ENCODE assay signal across 19 cellular contexts in genomic region chrX:133661962-133662839, GRCh38.
"Had no signal": no experiment of that assay in that cellular context is flagged by ENCODE, and none has a peak within 500 bp of the region (broad histone marks: within the 10 kb centered on the region; RNA-seq: fewer than 3 reads in every experiment).

No MANE protein-coding gene starts in this region.

- H3K9me3 ChIP-seq: neutrophil, tibial artery had no signal

- H3K4me1 ChIP-seq: parathyroid adenoma, tibial artery had no signal

- H3K4me3 ChIP-seq: lung, tibial artery had no signal

- DNase-seq: activated CD4-positive, alpha-beta memory T cell treated with anti-CD3 and anti-CD28 coated beads, Interleukin-2, amount 10 ng/mL, durations not matched to agents 7 days and 5 days; activated CD4-positive, alpha-beta T cell treated with anti-CD3 and anti-CD28 coated beads for 48 hours; activated CD4-positive, CD25-positive, alpha-beta regulatory T cell; activated CD8-positive, alpha-beta memory T cell treated with anti-CD3 and anti-CD28 coated beads, Interleukin-2, amount 10 ng/mL, durations not matched to agents 7 days and 5 days; activated naive CD4-positive, alpha-beta T cell treated with Interleukin-2 at 50 U/mL for 16 hours; activated naive CD8-positive, alpha-beta T cell treated with anti-CD3 and anti-CD28 coated beads, Interleukin-2, amount 10 ng/mL, durations not matched to agents 7 days and 5 days; cerebellar nuclear complex; cortex of kidney; effector CD4-positive, alpha-beta T cell; stimulated activated CD8-positive, alpha-beta memory T cell treated with anti-CD3 and anti-CD28 coated beads, Interleukin-4, amount 100 ng/mL, for 48 hours; stimulated activated naive CD4-positive, alpha-beta T cell; tibial artery had no signal

- H3K4me3 Mint-ChIP-seq: activated CD4-positive, alpha-beta memory T cell treated with anti-CD3 and anti-CD28 coated beads, Interleukin-2, amount 10 ng/mL, durations not matched to agents 7 days and 5 days; activated CD8-positive, alpha-beta memory T cell treated with anti-CD3 and anti-CD28 coated beads, Interleukin-2, amount 10 ng/mL, durations not matched to agents 7 days and 5 days; activated naive CD8-positive, alpha-beta T cell treated with anti-CD3 and anti-CD28 coated beads, Interleukin-2, amount 10 ng/mL, durations not matched to agents 7 days and 5 days; activated T-helper 17 cell treated with anti-CD3 and anti-CD28 coated beads, Interleukin-2, amount 50 U/mL, for 72 hours; mesothelial cell of epicardium; natural killer cell treated with Interleukin-12 subunit alpha and Interleukin-12 subunit beta and Interleukin-15 and Interleukin-18, amount 100 ng/mL, for 72 hours; T-helper 2 cell treated with Interferon-gamma antibody and Interleukin-4, amounts not matched to agents 5 μg/mL and 100 μg/mL, for 36 hours had no signal

- H3K9me3 Mint-ChIP-seq: activated CD4-positive, alpha-beta memory T cell treated with anti-CD3 and anti-CD28 coated beads, Interleukin-2, amount 10 ng/mL, durations not matched to agents 7 days and 5 days; activated naive CD8-positive, alpha-beta T cell treated with anti-CD3 and anti-CD28 coated beads, Interleukin-2, amount 10 ng/mL, durations not matched to agents 7 days and 5 days; activated T-helper 17 cell treated with anti-CD3 and anti-CD28 coated beads, Interleukin-2, amount 50 U/mL, for 72 hours; mesothelial cell of epicardium; natural killer cell treated with Interleukin-12 subunit alpha and Interleukin-12 subunit beta and Interleukin-15 and Interleukin-18, amount 100 ng/mL, for 72 hours; T-helper 2 cell treated with Interferon-gamma antibody and Interleukin-4, amounts not matched to agents 5 μg/mL and 100 μg/mL, for 36 hours had no signal

- H3K36me3 Mint-ChIP-seq: activated CD8-positive, alpha-beta memory T cell treated with anti-CD3 and anti-CD28 coated beads, Interleukin-2, amount 10 ng/mL, durations not matched to agents 7 days and 5 days; activated naive CD8-positive, alpha-beta T cell treated with anti-CD3 and anti-CD28 coated beads, Interleukin-2, amount 10 ng/mL, durations not matched to agents 7 days and 5 days; natural killer cell treated with Interleukin-12 subunit alpha and Interleukin-12 subunit beta and Interleukin-15 and Interleukin-18, amount 100 ng/mL, for 72 hours had no signal

- H3K27me3 ChIP-seq: neutrophil, tibial artery had no signal

- H3K36me3 ChIP-seq: neutrophil, tibial artery had no signal

- H3K27ac Mint-ChIP-seq: activated CD4-positive, alpha-beta memory T cell treated with anti-CD3 and anti-CD28 coated beads, Interleukin-2, amount 10 ng/mL, durations not matched to agents 7 days and 5 days; activated CD8-positive, alpha-beta memory T cell treated with anti-CD3 and anti-CD28 coated beads, Interleukin-2, amount 10 ng/mL, durations not matched to agents 7 days and 5 days; activated naive CD8-positive, alpha-beta T cell treated with anti-CD3 and anti-CD28 coated beads, Interleukin-2, amount 10 ng/mL, durations not matched to agents 7 days and 5 days; activated T-helper 17 cell treated with anti-CD3 and anti-CD28 coated beads, Interleukin-2, amount 50 U/mL, for 72 hours; mesothelial cell of epicardium; natural killer cell treated with Interleukin-12 subunit alpha and Interleukin-12 subunit beta and Interleukin-15 and Interleukin-18, amount 100 ng/mL, for 72 hours; T-helper 2 cell treated with Interferon-gamma antibody and Interleukin-4, amounts not matched to agents 5 μg/mL and 100 μg/mL, for 36 hours had no signal

- H3K4me1 Mint-ChIP-seq: activated CD4-positive, alpha-beta memory T cell treated with anti-CD3 and anti-CD28 coated beads, Interleukin-2, amount 10 ng/mL, durations not matched to agents 7 days and 5 days; activated CD8-positive, alpha-beta memory T cell treated with anti-CD3 and anti-CD28 coated beads, Interleukin-2, amount 10 ng/mL, durations not matched to agents 7 days and 5 days; activated naive CD8-positive, alpha-beta T cell treated with anti-CD3 and anti-CD28 coated beads, Interleukin-2, amount 10 ng/mL, durations not matched to agents 7 days and 5 days; activated T-helper 17 cell treated with anti-CD3 and anti-CD28 coated beads, Interleukin-2, amount 50 U/mL, for 72 hours had no signal

- H3K27me3 Mint-ChIP-seq: activated CD8-positive, alpha-beta memory T cell treated with anti-CD3 and anti-CD28 coated beads, Interleukin-2, amount 10 ng/mL, durations not matched to agents 7 days and 5 days; activated naive CD8-positive, alpha-beta T cell treated with anti-CD3 and anti-CD28 coated beads, Interleukin-2, amount 10 ng/mL, durations not matched to agents 7 days and 5 days had no signal

- H3K27ac ChIP-seq: neutrophil, parathyroid adenoma, tibial artery had no signal
